28 cellular contexts compared by ENCODE assay signal in the genomic region with DNA sequence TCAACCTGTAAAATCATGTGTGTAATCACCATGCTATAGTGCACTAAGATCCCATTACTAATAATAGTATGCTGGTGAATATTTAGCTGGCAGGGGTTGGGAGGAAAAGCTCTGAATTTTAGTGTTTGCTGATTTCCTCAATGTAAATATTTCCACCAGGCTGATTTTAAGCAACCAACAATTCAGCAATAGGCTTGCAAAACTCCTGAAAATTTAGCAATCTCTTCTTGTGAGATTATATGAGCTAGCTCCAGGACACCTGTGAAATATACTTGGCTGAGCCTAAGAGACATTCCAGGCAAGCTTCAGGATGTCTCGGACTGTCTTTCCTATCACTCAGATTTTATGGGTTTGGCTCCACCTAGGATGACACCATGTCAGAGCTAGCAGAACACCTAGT.
"Had no signal": no experiment of that assay in that cellular context is flagged by ENCODE, and none has a peak within 500 bp of the region (broad histone marks: within the 10 kb centered on the region; RNA-seq: fewer than 3 reads in every experiment).

No MANE protein-coding gene starts in this region.

- H3K4me1 ChIP-seq: SJCRH30 had no signal

- H3K4me2 ChIP-seq: PC-9 had no signal

- H2AFZ ChIP-seq: PC-9 had no signal

- H3K4me3 ChIP-seq: MG63, PC-9, SJCRH30, SK-N-MC had no signal

- H3K36me3 ChIP-seq: MG63, SJCRH30 had no signal

- ATAC-seq: Panc1, Right ventricle myocardium inferior had no signal

- H3K9me3 ChIP-seq: MG63, SJCRH30 had no signal

- DNase-seq: Kasumi-1, MG63, NCI-H1048, NCI-H1092 treated with DMSO at 0.1 percent for 48 hours, NCI-H1105 treated with DMSO at 0.1 percent for 48 hours, NCI-H1436, NCI-H146, NCI-H1694, NCI-H1930, NCI-H2081 treated with DMSO at 0.1 percent for 48 hours, NCI-H2107, NCI-H2171, NCI-H226, NCI-H446 treated with DMSO at 0.1 percent for 48 hours, NCI-H510A, NCI-H524, NCI-H526, NCI-H748 treated with DMSO at 0.1 percent for 48 hours, NCI-H82, PC-9, SHP77, SIG-M5, SJCRH30 had no signal

- FAIRE-seq: RCC 7860 had no signal

- H3K27ac ChIP-seq: PC-9, RWPE1, SJCRH30, SK-N-MC had no signal

- H3K27me3 ChIP-seq: MG63, SJCRH30 had no signal
